ENCODE assay signal across 18 cellular contexts in the genomic region with DNA sequence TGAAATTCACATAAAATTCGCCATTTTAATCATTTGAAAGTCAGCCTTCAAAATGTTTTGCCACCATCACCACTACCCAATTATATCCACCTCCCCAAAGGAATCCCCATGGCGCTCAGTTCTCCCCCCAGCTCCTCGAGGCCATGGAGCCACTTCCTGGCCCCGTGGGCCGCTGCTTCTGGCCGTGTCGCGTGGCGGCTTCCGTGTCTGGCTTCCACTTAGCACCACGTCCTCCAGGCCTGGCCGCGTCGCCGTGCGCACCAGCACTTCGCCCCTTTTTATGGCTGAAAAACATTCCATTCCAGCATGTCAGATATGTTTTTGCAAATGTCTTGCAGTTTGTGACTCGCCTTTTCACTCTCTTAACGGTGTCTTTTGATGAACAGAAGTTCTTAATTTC. TPM values are rescaled to one million over a fixed set of nuclear protein-coding genes. Genes with fewer than 3 reads are reported as not detected.
DNase-seq lines count a peak whose midpoint lies in the region; ATAC-seq and TF ChIP-seq lines count a peak whose summit lies in the region.
"Had no signal": no experiment of that assay in that cellular context is flagged by ENCODE, and none has a peak within 500 bp of the region (broad histone marks: within the 10 kb centered on the region; RNA-seq: fewer than 3 reads in every experiment).

No MANE protein-coding gene starts in this region.

- H3K27me3 Mint-ChIP-seq in CD14-positive monocyte (ENCODE audit: low read depth in 3 of 3): peaks cover 0 to 1% (median 0%) of the 10 kb centered on the region in 3 donors

- intact Hi-C loops in left lung (cut with DNase I): no loop called here
- intact Hi-C loops in posterior vena cava (cut with DNase I): no loop called here
- intact Hi-C loops in left cardiac atrium (cut with DNase I): no loop called here
- intact Hi-C loops in CD14-positive monocyte (cut with micrococcal nuclease): no loop called here

- H3K36me3 ChIP-seq in RWPE2 (ENCODE audit: low read depth): peaks cover 36% of the 10 kb centered on the region
- H3K36me3 ChIP-seq in left lung: peaks cover 0 to 77% of the 10 kb centered on the region in 2 donors

- no peak overlapping the region for H3K27ac ChIP-seq in RWPE2 (ENCODE audit: poor library complexity, severe bottlenecking)
- no peak overlapping the region for H3K27ac ChIP-seq in left lung
- H3K27ac ChIP-seq: C4-2B, SJSA1 had no signal

- peak overlapping the region in 1 of 7 donors; percentile 2 for H3K27ac Mint-ChIP-seq in CD14-positive monocyte

- DNase-seq in RWPE2 (ENCODE audit: low spot score): peak; percentile 34
- DNase-seq in left lung: peak; percentile 3 to 53
- DNase-seq in posterior vena cava (ENCODE audit: low spot score): peak; percentile 58
- no peak for DNase-seq in left cardiac atrium
- no peak for DNase-seq in MV-4-11 (lab: John Stamatoyannopoulos, UW)
- no peak for DNase-seq in CD14-positive monocyte (ENCODE audit: low spot score)
- DNase-seq in AG08395 (ENCODE audit: low spot score): no peak
- DNase-seq: GOT3, Kasumi-1, NCI-H1417 treated with DMSO at 0.1 percent for 48 hours, NCI-H187, NCI-H2107, NCI-H446 treated with DMSO at 0.1 percent for 48 hours, NCI-H526 treated with DMSO at 0.1 percent for 48 hours, OCI-M1 had no signal

- peaks cover 11 to 30% (median 22%) of the 10 kb centered on the region in 7 donors for H3K9me3 Mint-ChIP-seq in CD14-positive monocyte

- no peak for ATAC-seq in RWPE2 (ENCODE audit: low read depth)
- no peak for ATAC-seq in left lung
- no peak for ATAC-seq in left cardiac atrium
- ATAC-seq: Right ventricle myocardium inferior had no signal

- H3K27me3 ChIP-seq in RWPE2 (ENCODE audit: insufficient read depth, poor library complexity, severe bottlenecking): no peaks in the 10 kb centered on the region
- no peaks in the 10 kb centered on the region for H3K27me3 ChIP-seq in left lung
- H3K27me3 ChIP-seq: SJSA1 had no signal

- TF ChIP-seq CTCF in RWPE2 (IDR thresholded peaks at IDR 0.05; ENCODE audit: poor library complexity, severe bottlenecking) (no peak), left lung (IDR thresholded peaks at IDR 0.05) (no peak), CD14-positive monocyte (IDR thresholded peaks at IDR 0.05) (no peak)

- no peak overlapping the region for H3K4me3 Mint-ChIP-seq in CD14-positive monocyte

- H3K9me3 ChIP-seq in RWPE2 (ENCODE audit: severe bottlenecking) (no peaks in the 10 kb centered on the region), left lung (peaks cover 0 to 3% of the 10 kb centered on the region in 2 donors)
- H3K9me3 ChIP-seq: SJSA1 had no signal

- no peaks in the 10 kb centered on the region for H3K4me1 Mint-ChIP-seq in CD14-positive monocyte

- H3K4me1 ChIP-seq in RWPE2 (ENCODE audit: insufficient read depth, poor library complexity, severe bottlenecking) (no peaks in the 10 kb centered on the region), left lung (no peaks in the 10 kb centered on the region)

- peaks cover 72 to 85% of the 10 kb centered on the region in 2 donors for H3K36me3 Mint-ChIP-seq in CD14-positive monocyte

- H3K4me3 ChIP-seq in RWPE2 (ENCODE audit: severe bottlenecking): no peak overlapping the region
- no peak overlapping the region for H3K4me3 ChIP-seq in left lung
- H3K4me3 ChIP-seq: SJSA1 had no signal

RNA-seq across cellular contexts. Expression of gene DCUN1D2, which starts 46.7 kb away (rescaled TPM):
- total RNA-seq in left lung (10 to 100 TPM; 10.3 to 19.4 TPM), posterior vena cava (10 to 100 TPM; 12.7 to 16.9 TPM), left cardiac atrium (10 to 100 TPM; 81.1 to 94.3 TPM)
- polyA plus RNA-seq in CD14-positive monocyte: 1 to 10 TPM; 3.1 to 6.1 TPM

RNA-seq across cellular contexts. Expression of gene TFDP1, which starts 47.3 kb away (rescaled TPM):
- total RNA-seq in left lung: 10 to 100 TPM; 48.8 to 61.9 TPM
- total RNA-seq in posterior vena cava: 10 to 100 TPM; 36.6 to 40.3 TPM
- 10 to 100 TPM; 48.3 to 57.1 TPM for total RNA-seq in left cardiac atrium
- polyA plus RNA-seq in CD14-positive monocyte: 10 to 100 TPM; 37.6 to 54.0 TPM

Comparison
In these comparisons a context has a peak if more than half of its experiments do, and no peak if none do; other contexts are left out.
1. DNase-seq: peak in RWPE2 (single experiment), left lung (2 of 2) and posterior vena cava (single experiment); none in left cardiac atrium (single experiment), MV-4-11 (single experiment), CD14-positive monocyte (single experiment) and AG08395 (single experiment).
2. RNA of gene DCUN1D2, which starts 46.7 kb away (total RNA-seq): 81.1 to 94.3 TPM in left cardiac atrium; 10.3 to 19.4 TPM in left lung and 12.7 to 16.9 TPM in posterior vena cava; every median in the first group is over 4 times any median in the second.